ENCODE assay signal across 1 cellular context in the genomic region with DNA sequence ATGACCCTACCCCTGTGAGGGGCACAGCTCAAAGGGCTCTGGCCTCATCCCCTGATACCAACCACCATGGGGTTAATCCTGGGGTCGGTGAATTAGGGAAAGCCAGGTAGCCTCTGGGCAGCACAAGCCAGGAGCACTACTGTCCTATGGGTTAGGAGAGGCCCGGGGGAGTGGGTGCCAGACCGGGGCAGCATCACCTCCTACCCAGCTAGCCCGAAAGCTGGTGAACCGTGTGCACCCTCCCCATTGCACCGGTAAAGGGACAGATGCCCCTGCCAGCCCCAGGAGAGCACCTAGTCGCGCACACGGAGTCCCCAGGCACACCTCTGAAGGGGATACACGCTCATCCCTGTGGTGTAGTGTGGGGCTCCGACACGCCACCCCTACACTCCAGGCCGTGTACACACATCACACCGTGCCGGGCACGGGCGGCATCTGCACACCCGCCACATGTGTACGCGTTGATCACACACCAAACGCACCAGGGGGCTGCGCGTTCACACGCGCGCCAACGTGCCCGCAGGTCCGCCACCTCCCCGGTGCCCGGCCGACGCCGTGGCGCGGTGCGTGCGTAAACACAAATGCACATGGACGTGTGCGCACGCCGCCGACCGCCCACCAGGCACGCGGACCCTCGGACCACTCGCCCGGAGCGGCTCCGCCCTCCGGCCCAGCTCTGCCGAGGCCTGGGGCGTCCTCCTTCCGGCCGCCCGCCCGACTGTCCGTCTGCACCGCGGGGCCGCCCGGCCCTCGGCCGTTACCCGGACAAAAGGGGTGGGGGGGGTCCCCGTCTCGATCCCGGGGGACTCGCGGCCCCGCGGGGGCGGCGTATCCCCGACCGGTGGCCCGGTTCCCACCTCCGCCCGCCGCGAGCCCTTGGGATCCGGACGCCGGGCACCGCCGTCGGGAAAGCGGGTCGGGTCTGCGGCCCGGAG.
TF ChIP-seq lines count a peak whose summit lies in the region.

No MANE protein-coding gene starts in this region.

TF ChIP-seq in GM23338, 12 proteins besides CTCF, POLR2A, EP300 and RAD21 (continued from another document):
- TF ChIP-seq, protein P1, sequence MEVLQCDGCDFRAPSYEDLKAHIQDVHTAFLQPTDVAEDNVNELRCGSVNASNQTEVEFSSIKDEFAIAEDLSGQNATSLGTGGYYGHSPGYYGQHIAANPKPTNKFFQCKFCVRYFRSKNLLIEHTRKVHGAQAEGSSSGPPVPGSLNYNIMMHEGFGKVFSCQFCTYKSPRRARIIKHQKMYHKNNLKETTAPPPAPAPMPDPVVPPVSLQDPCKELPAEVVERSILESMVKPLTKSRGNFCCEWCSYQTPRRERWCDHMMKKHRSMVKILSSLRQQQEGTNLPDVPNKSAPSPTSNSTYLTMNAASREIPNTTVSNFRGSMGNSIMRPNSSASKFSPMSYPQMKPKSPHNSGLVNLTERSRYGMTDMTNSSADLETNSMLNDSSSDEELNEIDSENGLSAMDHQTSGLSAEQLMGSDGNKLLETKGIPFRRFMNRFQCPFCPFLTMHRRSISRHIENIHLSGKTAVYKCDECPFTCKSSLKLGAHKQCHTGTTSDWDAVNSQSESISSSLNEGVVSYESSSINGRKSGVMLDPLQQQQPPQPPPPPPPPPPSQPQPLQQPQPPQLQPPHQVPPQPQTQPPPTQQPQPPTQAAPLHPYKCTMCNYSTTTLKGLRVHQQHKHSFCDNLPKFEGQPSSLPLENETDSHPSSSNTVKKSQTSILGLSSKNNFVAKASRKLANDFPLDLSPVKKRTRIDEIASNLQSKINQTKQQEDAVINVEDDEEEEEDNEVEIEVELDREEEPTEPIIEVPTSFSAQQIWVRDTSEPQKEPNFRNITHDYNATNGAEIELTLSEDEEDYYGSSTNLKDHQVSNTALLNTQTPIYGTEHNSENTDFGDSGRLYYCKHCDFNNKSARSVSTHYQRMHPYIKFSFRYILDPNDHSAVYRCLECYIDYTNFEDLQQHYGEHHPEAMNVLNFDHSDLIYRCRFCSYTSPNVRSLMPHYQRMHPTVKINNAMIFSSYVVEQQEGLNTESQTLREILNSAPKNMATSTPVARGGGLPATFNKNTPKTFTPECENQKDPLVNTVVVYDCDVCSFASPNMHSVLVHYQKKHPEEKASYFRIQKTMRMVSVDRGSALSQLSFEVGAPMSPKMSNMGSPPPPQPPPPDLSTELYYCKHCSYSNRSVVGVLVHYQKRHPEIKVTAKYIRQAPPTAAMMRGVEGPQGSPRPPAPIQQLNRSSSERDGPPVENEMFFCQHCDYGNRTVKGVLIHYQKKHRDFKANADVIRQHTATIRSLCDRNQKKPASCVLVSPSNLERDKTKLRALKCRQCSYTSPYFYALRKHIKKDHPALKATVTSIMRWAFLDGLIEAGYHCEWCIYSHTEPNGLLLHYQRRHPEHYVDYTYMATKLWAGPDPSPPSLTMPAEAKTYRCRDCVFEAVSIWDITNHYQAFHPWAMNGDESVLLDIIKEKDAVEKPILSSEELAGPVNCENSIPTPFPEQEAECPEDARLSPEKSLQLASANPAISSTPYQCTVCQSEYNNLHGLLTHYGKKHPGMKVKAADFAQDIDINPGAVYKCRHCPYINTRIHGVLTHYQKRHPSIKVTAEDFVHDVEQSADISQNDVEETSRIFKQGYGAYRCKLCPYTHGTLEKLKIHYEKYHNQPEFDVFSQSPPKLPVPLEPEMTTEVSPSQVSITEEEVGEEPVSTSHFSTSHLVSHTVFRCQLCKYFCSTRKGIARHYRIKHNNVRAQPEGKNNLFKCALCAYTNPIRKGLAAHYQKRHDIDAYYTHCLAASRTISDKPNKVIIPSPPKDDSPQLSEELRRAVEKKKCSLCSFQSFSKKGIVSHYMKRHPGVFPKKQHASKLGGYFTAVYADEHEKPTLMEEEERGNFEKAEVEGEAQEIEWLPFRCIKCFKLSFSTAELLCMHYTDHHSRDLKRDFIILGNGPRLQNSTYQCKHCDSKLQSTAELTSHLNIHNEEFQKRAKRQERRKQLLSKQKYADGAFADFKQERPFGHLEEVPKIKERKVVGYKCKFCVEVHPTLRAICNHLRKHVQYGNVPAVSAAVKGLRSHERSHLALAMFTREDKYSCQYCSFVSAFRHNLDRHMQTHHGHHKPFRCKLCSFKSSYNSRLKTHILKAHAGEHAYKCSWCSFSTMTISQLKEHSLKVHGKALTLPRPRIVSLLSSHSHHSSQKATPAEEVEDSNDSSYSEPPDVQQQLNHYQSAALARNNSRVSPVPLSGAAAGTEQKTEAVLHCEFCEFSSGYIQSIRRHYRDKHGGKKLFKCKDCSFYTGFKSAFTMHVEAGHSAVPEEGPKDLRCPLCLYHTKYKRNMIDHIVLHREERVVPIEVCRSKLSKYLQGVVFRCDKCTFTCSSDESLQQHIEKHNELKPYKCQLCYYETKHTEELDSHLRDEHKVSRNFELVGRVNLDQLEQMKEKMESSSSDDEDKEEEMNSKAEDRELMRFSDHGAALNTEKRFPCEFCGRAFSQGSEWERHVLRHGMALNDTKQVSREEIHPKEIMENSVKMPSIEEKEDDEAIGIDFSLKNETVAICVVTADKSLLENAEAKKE (CRISPR knock-in tag; IDR thresholded peaks at IDR 0.05), result no peak
- TF ChIP-seq EZH2 (IDR thresholded peaks at IDR 0.05; ENCODE audit: low read depth, unreplicated experiment), result no peak
- no peak for TF ChIP-seq ZNF114 (CRISPR knock-in tag; IDR thresholded peaks at IDR 0.05)
- TF ChIP-seq ZNF331 (CRISPR knock-in tag; IDR thresholded peaks at IDR 0.05; ENCODE audit: low read depth), result no peak
- no peak for TF ChIP-seq EZH2phosphoT487 (IDR thresholded peaks at IDR 0.05; ENCODE audit: unreplicated experiment)
- TF ChIP-seq, protein P2, sequence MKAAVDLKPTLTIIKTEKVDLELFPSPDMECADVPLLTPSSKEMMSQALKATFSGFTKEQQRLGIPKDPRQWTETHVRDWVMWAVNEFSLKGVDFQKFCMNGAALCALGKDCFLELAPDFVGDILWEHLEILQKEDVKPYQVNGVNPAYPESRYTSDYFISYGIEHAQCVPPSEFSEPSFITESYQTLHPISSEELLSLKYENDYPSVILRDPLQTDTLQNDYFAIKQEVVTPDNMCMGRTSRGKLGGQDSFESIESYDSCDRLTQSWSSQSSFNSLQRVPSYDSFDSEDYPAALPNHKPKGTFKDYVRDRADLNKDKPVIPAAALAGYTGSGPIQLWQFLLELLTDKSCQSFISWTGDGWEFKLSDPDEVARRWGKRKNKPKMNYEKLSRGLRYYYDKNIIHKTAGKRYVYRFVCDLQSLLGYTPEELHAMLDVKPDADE (IDR thresholded peaks at IDR 0.05), result no peak
- TF ChIP-seq CREB1 (CRISPR knock-in tag; IDR thresholded peaks at IDR 0.05; ENCODE audit: low read depth), result no peak
- TF ChIP-seq, protein P3, sequence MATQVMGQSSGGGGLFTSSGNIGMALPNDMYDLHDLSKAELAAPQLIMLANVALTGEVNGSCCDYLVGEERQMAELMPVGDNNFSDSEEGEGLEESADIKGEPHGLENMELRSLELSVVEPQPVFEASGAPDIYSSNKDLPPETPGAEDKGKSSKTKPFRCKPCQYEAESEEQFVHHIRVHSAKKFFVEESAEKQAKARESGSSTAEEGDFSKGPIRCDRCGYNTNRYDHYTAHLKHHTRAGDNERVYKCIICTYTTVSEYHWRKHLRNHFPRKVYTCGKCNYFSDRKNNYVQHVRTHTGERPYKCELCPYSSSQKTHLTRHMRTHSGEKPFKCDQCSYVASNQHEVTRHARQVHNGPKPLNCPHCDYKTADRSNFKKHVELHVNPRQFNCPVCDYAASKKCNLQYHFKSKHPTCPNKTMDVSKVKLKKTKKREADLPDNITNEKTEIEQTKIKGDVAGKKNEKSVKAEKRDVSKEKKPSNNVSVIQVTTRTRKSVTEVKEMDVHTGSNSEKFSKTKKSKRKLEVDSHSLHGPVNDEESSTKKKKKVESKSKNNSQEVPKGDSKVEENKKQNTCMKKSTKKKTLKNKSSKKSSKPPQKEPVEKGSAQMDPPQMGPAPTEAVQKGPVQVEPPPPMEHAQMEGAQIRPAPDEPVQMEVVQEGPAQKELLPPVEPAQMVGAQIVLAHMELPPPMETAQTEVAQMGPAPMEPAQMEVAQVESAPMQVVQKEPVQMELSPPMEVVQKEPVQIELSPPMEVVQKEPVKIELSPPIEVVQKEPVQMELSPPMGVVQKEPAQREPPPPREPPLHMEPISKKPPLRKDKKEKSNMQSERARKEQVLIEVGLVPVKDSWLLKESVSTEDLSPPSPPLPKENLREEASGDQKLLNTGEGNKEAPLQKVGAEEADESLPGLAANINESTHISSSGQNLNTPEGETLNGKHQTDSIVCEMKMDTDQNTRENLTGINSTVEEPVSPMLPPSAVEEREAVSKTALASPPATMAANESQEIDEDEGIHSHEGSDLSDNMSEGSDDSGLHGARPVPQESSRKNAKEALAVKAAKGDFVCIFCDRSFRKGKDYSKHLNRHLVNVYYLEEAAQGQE (IDR thresholded peaks at IDR 0.05; ENCODE audit: unreplicated experiment), result no peak
